ENCODE assay signal across 8 cellular contexts in the genomic region with DNA sequence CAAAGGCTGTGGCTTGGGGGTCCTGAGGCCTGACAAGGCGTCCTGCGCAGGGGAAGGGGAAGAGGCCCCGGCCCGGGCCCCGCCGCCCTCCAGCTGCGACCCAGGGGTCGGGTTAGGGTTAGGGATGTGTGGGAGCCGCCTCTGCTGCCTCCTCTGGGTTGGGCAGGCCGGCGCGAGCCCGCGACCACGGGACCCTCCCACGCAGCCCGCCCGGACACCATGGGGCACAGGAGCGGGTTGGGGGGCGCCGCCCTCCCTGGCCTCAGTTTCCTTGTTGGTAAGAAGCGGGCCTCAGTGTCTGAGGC.
DNase-seq lines count a peak whose midpoint lies in the region; ATAC-seq lines count a peak whose summit lies in the region.

No MANE protein-coding gene starts in this region.

- H3K9me3 ChIP-seq in HUES6 (ENCODE audit: control insufficient read depth, insufficient read depth, low read depth, low read length) (no peaks in the 10 kb centered on the region), muscle layer of colon (ENCODE audit: low read length) (no peaks in the 10 kb centered on the region)

- H3K27ac ChIP-seq in HUES6 (ENCODE audit: low read depth, low read length) (peak overlapping the region; percentile 82), cingulate gyrus (ENCODE audit: low read depth, low read length) (peak overlapping the region; percentile 58), muscle layer of colon (ENCODE audit: low read depth, low read length) (peak overlapping the region; percentile 82)

- peak; percentile 8 for ATAC-seq in GM18868 (IDR thresholded peaks at IDR 0.05; ENCODE audit: unreplicated experiment)

- no peak for DNase-seq in AG08395 (ENCODE audit: low spot score)
- no peak for DNase-seq in NCI-H446 treated with DMSO at 0.1 percent for 48 hours (lab: John Stamatoyannopoulos, UW)
- DNase-seq in NCI-H1105 (lab: John Stamatoyannopoulos, UW): no peak
- no peak for DNase-seq in NCI-H2227 (lab: John Stamatoyannopoulos, UW; ENCODE audit: unreplicated experiment)

- no peaks in the 10 kb centered on the region for H3K27me3 ChIP-seq in HUES6 (ENCODE audit: control insufficient read depth, insufficient read depth, low read length)
- peaks cover 0 to 3% of the 10 kb centered on the region in 2 donors for H3K27me3 ChIP-seq in muscle layer of colon (ENCODE audit: control insufficient read depth in 1 of 2, insufficient read depth in 2 of 2, low read length in 2 of 2)

- peak overlapping the region; percentile 56 for H3K9ac ChIP-seq in HUES6 (ENCODE audit: low read length)
- H3K9ac ChIP-seq in muscle layer of colon (ENCODE audit: low read length): peak overlapping the region; percentile 27

- H3K36me3 ChIP-seq in HUES6 (ENCODE audit: control insufficient read depth, insufficient read depth, low read length) (peaks cover 19% of the 10 kb centered on the region), muscle layer of colon (ENCODE audit: insufficient read depth, low read length) (peaks cover 17% of the 10 kb centered on the region)

- H3K4me3 ChIP-seq in HUES6 (ENCODE audit: low read depth, low read length) (peak overlapping the region; percentile 97), muscle layer of colon (ENCODE audit: low read depth in 1 of 2, low read length in 2 of 2) (peak overlapping the region; percentile 72 to 97)

- H3K4me1 ChIP-seq in HUES6 (ENCODE audit: control insufficient read depth, insufficient read depth, low read length) (peaks cover 11% of the 10 kb centered on the region), muscle layer of colon (ENCODE audit: insufficient read depth, low read length) (peaks cover 10% of the 10 kb centered on the region)
